Comparison of ENCODE assay signal across 15 cellular contexts in the genomic region with DNA sequence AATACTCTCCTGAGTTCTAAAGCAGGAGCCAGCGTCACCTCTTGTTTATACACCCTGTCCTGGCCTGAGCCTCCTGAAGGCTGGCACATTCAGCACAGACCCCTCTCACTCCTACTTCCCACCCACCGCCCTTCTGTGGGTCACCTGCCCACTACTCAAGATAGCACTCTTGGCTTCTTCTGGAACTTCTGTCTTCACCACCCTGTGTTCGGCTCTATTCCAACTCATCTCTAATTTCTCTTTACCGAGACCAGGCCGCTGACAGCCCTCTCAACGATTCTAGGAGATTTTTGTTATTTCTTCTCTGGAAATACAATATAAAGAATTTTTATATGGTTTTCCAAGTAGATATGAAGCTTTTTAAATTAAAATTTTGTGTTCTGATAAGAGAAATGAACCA. TPM values are rescaled to one million over a fixed set of nuclear protein-coding genes. Genes with fewer than 3 reads are reported as not detected.
DNase-seq lines count a peak whose midpoint lies in the region; ATAC-seq and TF ChIP-seq lines count a peak whose summit lies in the region.
"Had no signal": no experiment of that assay in that cellular context is flagged by ENCODE, and none has a peak within 500 bp of the region (broad histone marks: within the 10 kb centered on the region; RNA-seq: fewer than 3 reads in every experiment).

No MANE protein-coding gene starts in this region.

- intact Hi-C loops in heart left ventricle (cut with DNase I) = no loop called here
- intact Hi-C loops in left cardiac atrium (cut with DNase I) = no loop called here
- intact Hi-C loops in activated CD4-positive, alpha-beta memory T cell treated with anti-CD3 and anti-CD28 coated beads for 36 hours (cut with micrococcal nuclease) = no loop called here
- intact Hi-C loops in transverse colon (cut with DNase I; ENCODE audit: low total_unique reads) = no loop called here

- DNase-seq in heart left ventricle (no peak), left cardiac atrium (no peak), memory B cell (ENCODE audit: low spot score in 2 of 2) (no peak), transverse colon (peak; percentile 5), T1000 (lab: John Stamatoyannopoulos, UW) (no peak), ureter (ENCODE audit: low spot score) (no peak)
- DNase-seq in activated CD4-positive, alpha-beta memory T cell treated with anti-CD3 and anti-CD28 coated beads for 36 hours = no peak
- no peak for DNase-seq in stimulated activated CD4-positive, alpha-beta T cell treated with anti-CD3 and anti-CD28 coated beads, Interleukin-12 subunit alpha, Interleukin-12 subunit beta, amount 100 ng/mL, for 4 hours
- DNase-seq: activated CD4-positive, alpha-beta T cell treated with anti-CD3 and anti-CD28 coated beads, Interleukin-2, amount 10 ng/mL, durations not matched to agents 7 days and 5 days; activated gamma-delta T cell treated with Interleukin-2 at 50 U/mL for 16 hours; EL; NCI-H1105 treated with DMSO at 0.1 percent for 48 hours; posterior cingulate gyrus; stimulated activated naive CD4-positive, alpha-beta T cell treated with Interleukin-2 at 50 U/mL for 16 hours; uterus had no signal

- POLR2A ChIA-PET in activated CD4-positive, alpha-beta memory T cell treated with anti-CD3 and anti-CD28 coated beads for 36 hours (lab: Charles Lee) = no interaction called here

- H3K27me3 Mint-ChIP-seq in activated CD4-positive, alpha-beta memory T cell treated with anti-CD3 and anti-CD28 coated beads for 36 hours = no peaks in the 10 kb centered on the region
- no peaks in the 10 kb centered on the region for H3K27me3 Mint-ChIP-seq in memory B cell
- H3K27me3 Mint-ChIP-seq: activated CD4-positive, alpha-beta T cell treated with anti-CD3 and anti-CD28 coated beads, Interleukin-2, amount 10 ng/mL, durations not matched to agents 7 days and 5 days had no signal

- TF ChIP-seq CTCF in heart left ventricle (IDR thresholded peaks at IDR 0.05) (no peak), transverse colon (IDR thresholded peaks at IDR 0.05) (no peak)

- H3K36me3 Mint-ChIP-seq in activated CD4-positive, alpha-beta memory T cell treated with anti-CD3 and anti-CD28 coated beads for 36 hours = peaks cover 10% of the 10 kb centered on the region
- peaks cover 22% of the 10 kb centered on the region for H3K36me3 Mint-ChIP-seq in memory B cell

- peak in 1 of 4 donors; percentile 19 for ATAC-seq in heart left ventricle
- no peak for ATAC-seq in left cardiac atrium
- ATAC-seq in memory B cell (ENCODE audit: low read depth) = no peak

- peaks cover 0 to 14% (median 6%) of the 10 kb centered on the region in 9 donors for H3K36me3 ChIP-seq in heart left ventricle
- H3K36me3 ChIP-seq in transverse colon = no peaks in the 10 kb centered on the region
- H3K36me3 ChIP-seq: uterus had no signal

- no peak overlapping the region for H3K4me3 Mint-ChIP-seq in activated CD4-positive, alpha-beta memory T cell treated with anti-CD3 and anti-CD28 coated beads for 36 hours
- H3K4me3 Mint-ChIP-seq in memory B cell = no peak overlapping the region
- H3K4me3 Mint-ChIP-seq: activated CD4-positive, alpha-beta T cell treated with anti-CD3 and anti-CD28 coated beads, Interleukin-2, amount 10 ng/mL, durations not matched to agents 7 days and 5 days had no signal

- TF ChIP-seq POLR2A in heart left ventricle (IDR thresholded peaks at IDR 0.05) (no peak), transverse colon (IDR thresholded peaks at IDR 0.05) (no peak)

- H3K27ac Mint-ChIP-seq in activated CD4-positive, alpha-beta memory T cell treated with anti-CD3 and anti-CD28 coated beads for 36 hours = peak overlapping the region; percentile 98
- H3K27ac Mint-ChIP-seq in memory B cell = peak overlapping the region; percentile 35
- H3K27ac Mint-ChIP-seq: activated CD4-positive, alpha-beta T cell treated with anti-CD3 and anti-CD28 coated beads, Interleukin-2, amount 10 ng/mL, durations not matched to agents 7 days and 5 days had no signal

- CTCF ChIA-PET in activated CD4-positive, alpha-beta memory T cell treated with anti-CD3 and anti-CD28 coated beads for 36 hours (lab: Charles Lee) = no interaction called here

- no peaks in the 10 kb centered on the region for H3K9me3 Mint-ChIP-seq in activated CD4-positive, alpha-beta memory T cell treated with anti-CD3 and anti-CD28 coated beads for 36 hours
- no peaks in the 10 kb centered on the region for H3K9me3 Mint-ChIP-seq in memory B cell
- H3K9me3 Mint-ChIP-seq: activated CD4-positive, alpha-beta T cell treated with anti-CD3 and anti-CD28 coated beads, Interleukin-2, amount 10 ng/mL, durations not matched to agents 7 days and 5 days had no signal

- in situ Hi-C loops in transverse colon (cut with MboI; ENCODE audit: low pct_ligation_motif_present in 1 of 4, low pct_unique_long_range_greater_than_20kb in 1 of 4, low sequenced_read_pairs in 3 of 4) = no loop called here

- no peaks in the 10 kb centered on the region for H3K27me3 ChIP-seq in heart left ventricle
- no peaks in the 10 kb centered on the region for H3K27me3 ChIP-seq in transverse colon
- H3K27me3 ChIP-seq: uterus had no signal

- H3K4me3 ChIP-seq in heart left ventricle (no peak overlapping the region), transverse colon (no peak overlapping the region)
- H3K4me3 ChIP-seq: uterus had no signal

- TF ChIP-seq EP300 in transverse colon (IDR thresholded peaks at IDR 0.05; ENCODE audit: low read depth) = no peak

- H3K4me1 Mint-ChIP-seq in activated CD4-positive, alpha-beta memory T cell treated with anti-CD3 and anti-CD28 coated beads for 36 hours (ENCODE audit: low read depth) = peaks cover 89% of the 10 kb centered on the region
- H3K4me1 Mint-ChIP-seq in memory B cell = peaks cover 66% of the 10 kb centered on the region

- H3K27ac ChIP-seq in heart left ventricle (peak overlapping the region in 10 of 12 donors; percentile 4 to 94 (median 30)), transverse colon (peak overlapping the region; percentile 32 to 99 (median 80))
- H3K27ac ChIP-seq: uterus had no signal

- 60 to 71% (median 64%) methylated on average over 6 of the region's 6 CpGs for WGBS in heart left ventricle, 4 donors
- 91 to 96% methylated on average over 5 to 6 of the region's 6 CpGs for WGBS in transverse colon (ENCODE audit: low coverage in 1 of 2), 2 donors

- H3K4me1 ChIP-seq in heart left ventricle (peaks cover 18 to 100% (median 86%) of the 10 kb centered on the region in 12 donors), transverse colon (peaks cover 66 to 98% (median 75%) of the 10 kb centered on the region in 4 donors)

- no peaks in the 10 kb centered on the region for H3K9me3 ChIP-seq in heart left ventricle
- H3K9me3 ChIP-seq in transverse colon = no peaks in the 10 kb centered on the region
- H3K9me3 ChIP-seq: uterus had no signal

RNA-seq across cellular contexts. Expression of a gene that starts 57.4 kb away (rescaled TPM):
- total RNA-seq in heart left ventricle (100 to 1,000 TPM in 1 of 9 donors, 10 to 100 TPM in 7, 1 to 10 TPM in 1; 9.2 to 190 (median 18.4) TPM), left cardiac atrium (10 to 100 TPM; 11.8 to 21.4 TPM), transverse colon (10 to 100 TPM; 40.8 to 86.9 (median 65.5) TPM), ureter (40.8 TPM)
- 10 to 100 TPM in 1 of 2 donors, 1 to 10 TPM in 1; 7.5 to 12.2 TPM for polyA plus RNA-seq in heart left ventricle
- total RNA-seq in activated CD4-positive, alpha-beta memory T cell treated with anti-CD3 and anti-CD28 coated beads for 36 hours = 100 to 1,000 TPM; 104 to 106 TPM
